Comparison of ENCODE assay signal across 8 cellular contexts in the genomic region with DNA sequence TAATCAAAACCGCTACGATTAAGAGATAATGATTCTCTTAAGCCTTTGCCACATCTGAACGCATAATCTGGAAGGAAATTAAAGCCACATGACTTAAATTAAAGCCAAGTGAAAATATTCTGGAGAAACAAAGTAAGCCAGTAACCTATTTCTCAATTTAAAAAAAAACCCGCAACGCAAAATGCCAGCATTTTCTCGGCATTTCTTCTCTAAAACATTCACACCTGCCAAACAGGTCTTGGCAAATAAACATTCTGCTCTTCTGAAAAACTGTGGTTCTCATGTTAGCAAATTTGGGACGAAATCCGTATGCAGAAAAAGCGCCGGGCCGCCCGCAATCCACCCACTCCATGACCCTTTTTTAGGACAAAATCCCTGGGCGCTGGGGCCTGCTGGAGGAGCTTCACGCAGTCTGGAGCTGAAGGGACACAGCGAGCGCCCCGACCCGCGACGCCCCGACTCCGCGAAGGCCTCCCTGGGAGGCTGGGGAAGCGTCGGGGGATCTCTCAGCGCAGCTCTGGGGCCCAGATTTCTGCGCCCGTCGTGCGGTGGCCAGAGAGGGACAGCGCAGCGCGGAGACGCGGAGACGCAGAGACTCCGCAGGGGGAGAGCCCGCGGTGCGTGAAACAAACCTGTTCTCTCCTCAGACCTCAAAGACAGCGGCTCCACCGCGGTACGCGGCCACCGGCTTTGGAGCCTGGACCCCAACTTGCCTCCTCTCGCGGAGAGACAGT. TPM values are rescaled to one million over a fixed set of nuclear protein-coding genes. Genes with fewer than 3 reads are reported as not detected.
DNase-seq lines count a peak whose midpoint lies in the region; ATAC-seq, FAIRE-seq and TF ChIP-seq lines count a peak whose summit lies in the region.

No MANE protein-coding gene starts in this region.

- no peak for TF ChIP-seq POLR2A in K562 (conservative IDR thresholded peaks at IDR 0.05)
- TF ChIP-seq POLR2A in suprapubic skin (IDR thresholded peaks at IDR 0.05): no peak

- H3K27me3 ChIP-seq in K562 (ENCODE audit: control insufficient read depth in 2 of 2, insufficient read depth in 2 of 2, low read length in 2 of 2) (no peaks in the 10 kb centered on the region), left lung (no peaks in the 10 kb centered on the region), suprapubic skin (no peaks in the 10 kb centered on the region)

- peaks cover 6 to 19% of the 10 kb centered on the region in 2 experiments for H3K4me1 ChIP-seq in K562 (replicated peaks in 1 of 2; ENCODE audit: control insufficient read depth in 2 of 2, insufficient read depth in 2 of 2, low read length in 2 of 2)
- peaks cover 14 to 42% of the 10 kb centered on the region in 2 donors for H3K4me1 ChIP-seq in left lung
- H3K4me1 ChIP-seq in suprapubic skin: peaks cover 38% of the 10 kb centered on the region

- DNase-seq in COLO668 (lab: John Stamatoyannopoulos, UW; ENCODE audit: unreplicated experiment): peak; percentile 62
- peak in 2 of 4 experiments; percentile 52 to 71 for DNase-seq in K562 (ENCODE audit: extremely low read depth in 1 of 4, low spot score in 3 of 4)
- DNase-seq in left lung: no peak
- peak in 1 of 2 donors; percentile 80 for DNase-seq in suprapubic skin (ENCODE audit: low spot score in 2 of 2)
- no peak for DNase-seq in NCI-H1092 treated with DMSO at 0.1 percent for 48 hours (lab: John Stamatoyannopoulos, UW)
- no peak for DNase-seq in MV-4-11 (lab: John Stamatoyannopoulos, UW)

- intact Hi-C loops in K562 (cut with micrococcal nuclease): loop anchor here (2.0 to 10.0 kb wide), 2 partner anchors 108 to 578 kb away; a partner anchor contains a TSS
- intact Hi-C loops in left lung (cut with DNase I): no loop called here

- BruUV-seq in K562 (replicated peaks; lab: Mats Ljungman, UMichigan): TSS peak; percentile 58

- H3K79me2 ChIP-seq in K562 (ENCODE audit: control insufficient read depth, insufficient read depth, low read length): peaks cover 60% of the 10 kb centered on the region

- H3K4me3 ChIP-seq in K562 (peak overlapping the region; percentile 73), left lung (peak overlapping the region; percentile 63 to 86), suprapubic skin (peak overlapping the region; percentile 86)

- H3K9me3 ChIP-seq in K562 (replicated peaks; ENCODE audit: control insufficient read depth, insufficient read depth, low read depth, low read length) (no peaks in the 10 kb centered on the region), left lung (no peaks in the 10 kb centered on the region), suprapubic skin (no peaks in the 10 kb centered on the region)

- peak overlapping the region; percentile 97 to 99 for H3K9ac ChIP-seq in K562 (ENCODE audit: insufficient read depth in 1 of 2, low read depth in 2 of 2, low read length in 2 of 2)

- TF ChIP-seq CTCF in K562 (IDR thresholded peaks at IDR 0.05 in 2 of 3, conservative IDR thresholded peaks at IDR 0.05 in 1 of 3; ENCODE audit: insufficient read depth in 2 of 3, low read depth in 1 of 3, low read length in 3 of 3): no peak
- TF ChIP-seq CTCF in left lung (IDR thresholded peaks at IDR 0.05): no peak
- no peak for TF ChIP-seq CTCF in suprapubic skin (IDR thresholded peaks at IDR 0.05)

- H3K36me3 ChIP-seq in K562 (ENCODE audit: control insufficient read depth, insufficient read depth, low read length) (peaks cover 41% of the 10 kb centered on the region), left lung (peaks cover 0 to 35% of the 10 kb centered on the region in 2 donors), suprapubic skin (peaks cover 28% of the 10 kb centered on the region)

- ATAC-seq in GM21367 (IDR thresholded peaks at IDR 0.05; ENCODE audit: unreplicated experiment) (peak; percentile 36), HG03521 (IDR thresholded peaks at IDR 0.05; ENCODE audit: unreplicated experiment) (peak; percentile 34), K562 (peak; percentile 77), left lung (peak; percentile 63)

- in situ Hi-C loops in K562 (cut with MboI): no loop called here

- H3K27ac ChIP-seq in K562 (ENCODE audit: extremely low read depth, low read depth, low read length): peak overlapping the region; percentile 91
- peak overlapping the region; percentile 94 for H3K27ac ChIP-seq in left lung
- H3K27ac ChIP-seq in suprapubic skin: peak overlapping the region; percentile 95

- no peak for FAIRE-seq in K562 (lab: Jason Lieb, UNC)

- CTCF ChIA-PET in K562 (lab: Yijun Ruan, JAX; ENCODE audit: low intra/inter-chr PET ratio): no interaction called here

- whole genome bisulfite sequencing in K562 (ENCODE audit: insufficient coverage, low coverage, missing lambda C conversion rate): 1% methylated on average over 45 of the region's 48 CpGs
- under 1% methylated on average over 45 of the region's 48 CpGs for WGBS in suprapubic skin

- TF ChIP-seq RAD21 in K562 (CRISPR knock-in tag; conservative IDR thresholded peaks at IDR 0.05 in 1 of 2, IDR thresholded peaks at IDR 0.05 in 1 of 2): peak in 1 of 2 experiments; percentile 5; a peak in 1 of 4 replicates

- peaks cover 22% of the 10 kb centered on the region for H4K20me1 ChIP-seq in K562 (replicated peaks; ENCODE audit: control insufficient read depth, insufficient read depth, low read length)

- no peaks in the 10 kb centered on the region for H3K9me1 ChIP-seq in K562 (ENCODE audit: control insufficient read depth, insufficient read depth, low read length)

- peak overlapping the region; percentile 91 for H3K4me2 ChIP-seq in K562 (ENCODE audit: insufficient read depth, low read length)

- POLR2A ChIA-PET in K562 (lab: Yijun Ruan, JAX): interaction anchor here (0.5 to 7.1 kb wide), 48 partner anchors 10 to 1676 kb away, joined by 3 to 165 read pairs (median 4); no protein-coding TSS in a partner anchor

- peak overlapping the region; percentile 96 for H2AFZ ChIP-seq in K562 (ENCODE audit: low read depth, low read length)

- TF ChIP-seq EP300 in K562 (IDR thresholded peaks at IDR 0.05; ENCODE audit: low read length) (no peak), suprapubic skin (IDR thresholded peaks at IDR 0.05) (peak; percentile 6)

RNA-seq across cellular contexts. Expression of a gene that starts 0.5 kb away (rescaled TPM):
- total RNA-seq in K562 (2011; cell fraction: chromatin; rRNA removed; ENCODE audit: low replicate concordance): 6.4 and 13.1 TPM in 2 replicates
- 4.0 and 4.3 TPM in 2 replicates for total RNA-seq in K562 (2011; cell fraction: nucleolus; rRNA removed)
- 11.9 and 17.8 TPM in 2 replicates for total RNA-seq in K562 (2011; cell fraction: nucleoplasm; rRNA removed)
- total RNA-seq in K562 (2014; rRNA removed) (5.5 and 6.1 TPM in 2 replicates), K562 (2014; rRNA removed; fragmentation: Illumina TruSeq; extraction: Trizol) (8.4 TPM in 2 replicates), K562 (2015; rRNA removed; fragmentation: Illumina TruSeq; extraction: Trizol) (10.3 and 10.8 TPM in 2 replicates), K562 (2021) (4.3 and 5.1 TPM in 2 replicates), left lung (1 to 10 TPM; 8.8 to 9.6 TPM), suprapubic skin (1 to 10 TPM; 6.7 to 9.5 (median 9.0) TPM)
- polyA plus RNA-seq in K562 (2011; rRNA removed) (5.3 and 7.1 TPM in 2 replicates), K562 (2014; fragmentation: Illumina TruSeq; extraction: Trizol) (5.9 and 6.9 TPM in 2 replicates), K562 (2014; fragmentation: Nextera tagmentation; extraction: Ambion mirVana) (1 to 10 TPM; 5.5 to 5.6 TPM), K562 (2014; rRNA removed) (6.3 and 6.4 TPM in 2 replicates)
- polyA plus RNA-seq in K562 (2011; cell fraction: cytosol; rRNA removed): 1.6 and 3.9 TPM in 2 replicates
- 3.1 and 3.7 TPM in 2 replicates for polyA plus RNA-seq in K562 (2011; cell fraction: nucleus; rRNA removed)
- 3.6 and 4.8 TPM in 2 replicates for polyA plus RNA-seq in K562 (2012)
- 6.5 and 8.6 TPM in 2 replicates for polyA minus RNA-seq in K562 (2011; rRNA and poly(A)+ RNA removed)
- 2.4 and 2.7 TPM in 2 replicates for polyA minus RNA-seq in K562 (2011; cell fraction: cytosol; rRNA and poly(A)+ RNA removed)
- polyA minus RNA-seq in K562 (2011; cell fraction: nucleus; rRNA and poly(A)+ RNA removed): 6.5 and 9.6 TPM in 2 replicates

RNA-seq across cellular contexts. Expression of a gene that starts 0.6 kb away (rescaled TPM):
- total RNA-seq in K562 (2011; cell fraction: chromatin; rRNA removed; ENCODE audit: low replicate concordance): 238 and 411 TPM in 2 replicates
- 765 and 867 TPM in 2 replicates for total RNA-seq in K562 (2011; cell fraction: nucleolus; rRNA removed)
- 735 and 1,463 TPM in 2 replicates for total RNA-seq in K562 (2011; cell fraction: nucleoplasm; rRNA removed)
- total RNA-seq in K562 (2014; rRNA removed) (2,466 and 2,533 TPM in 2 replicates), K562 (2014; rRNA removed; fragmentation: Illumina TruSeq; extraction: Trizol) (1,923 and 2,393 TPM in 2 replicates), K562 (2015; rRNA removed; fragmentation: Illumina TruSeq; extraction: Trizol) (2,774 and 3,068 TPM in 2 replicates), K562 (2021) (2,579 and 2,753 TPM in 2 replicates), left lung (1,000 to 10,000 TPM; 1,425 to 1,431 TPM), suprapubic skin (1,000 to 10,000 TPM; 1,650 to 2,624 (median 2,399) TPM)
- polyA plus RNA-seq in K562 (2011; rRNA removed) (4,017 and 4,081 TPM in 2 replicates), K562 (2014; fragmentation: Illumina TruSeq; extraction: Trizol) (3,791 and 3,928 TPM in 2 replicates), K562 (2014; fragmentation: Nextera tagmentation; extraction: Ambion mirVana) (1,000 to 10,000 TPM; 7,800 to 8,850 TPM), K562 (2014; rRNA removed) (5,148 and 5,287 TPM in 2 replicates)
- polyA plus RNA-seq in K562 (2011; cell fraction: cytosol; rRNA removed): 6,575 and 7,027 TPM in 2 replicates
- 1,268 and 2,124 TPM in 2 replicates for polyA plus RNA-seq in K562 (2011; cell fraction: nucleus; rRNA removed)
- polyA plus RNA-seq in K562 (2012): 3,041 and 6,015 TPM in 2 replicates
- polyA minus RNA-seq in K562 (2011; rRNA and poly(A)+ RNA removed): 1,404 and 1,476 TPM in 2 replicates
- 1,271 and 1,367 TPM in 2 replicates for polyA minus RNA-seq in K562 (2011; cell fraction: cytosol; rRNA and poly(A)+ RNA removed)
- 253 and 438 TPM in 2 replicates for polyA minus RNA-seq in K562 (2011; cell fraction: nucleus; rRNA and poly(A)+ RNA removed)

RNA-seq across cellular contexts. Expression of a gene that starts 28.8 kb away (rescaled TPM):
- total RNA-seq in K562 (2011; cell fraction: chromatin; rRNA removed; ENCODE audit: low replicate concordance): 2.5 and 9.3 TPM in 2 replicates
- 1.5 and 1.7 TPM in 2 replicates for total RNA-seq in K562 (2011; cell fraction: nucleolus; rRNA removed)
- total RNA-seq in K562 (2011; cell fraction: nucleoplasm; rRNA removed): 2.7 and 3.3 TPM in 2 replicates
- 2.6 and 2.9 TPM in 2 replicates for total RNA-seq in K562 (2014; rRNA removed)
- total RNA-seq in K562 (2014; rRNA removed; fragmentation: Illumina TruSeq; extraction: Trizol): 4.8 and 5.7 TPM in 2 replicates
- total RNA-seq in K562 (2015; rRNA removed; fragmentation: Illumina TruSeq; extraction: Trizol): 3.2 and 3.6 TPM in 2 replicates
- 4.2 and 5.5 TPM in 2 replicates for total RNA-seq in K562 (2021)
- polyA plus RNA-seq in K562 (2011; rRNA removed): 1.6 and 2.5 TPM in 2 replicates
- polyA plus RNA-seq in K562 (2011; cell fraction: cytosol; rRNA removed): 0.51 and 0.77 TPM in 2 replicates
- 0.67 and 1.1 TPM in 2 replicates for polyA plus RNA-seq in K562 (2011; cell fraction: nucleus; rRNA removed)
- polyA plus RNA-seq in K562 (2012): 1.9 and 2.7 TPM in 2 replicates
- polyA plus RNA-seq in K562 (2014; fragmentation: Illumina TruSeq; extraction: Trizol): 3.2 and 3.3 TPM in 2 replicates
- polyA plus RNA-seq in K562 (2014; fragmentation: Nextera tagmentation; extraction: Ambion mirVana): 1 to 10 TPM; 1.2 TPM
- polyA plus RNA-seq in K562 (2014; rRNA removed): 1.3 and 2.2 TPM in 2 replicates
- polyA minus RNA-seq in K562 (2011; rRNA and poly(A)+ RNA removed): 11.3 and 12.5 TPM in 2 replicates
- polyA minus RNA-seq in K562 (2011; cell fraction: cytosol; rRNA and poly(A)+ RNA removed): 3.2 and 3.5 TPM in 2 replicates
- 1.3 and 2.7 TPM in 2 replicates for polyA minus RNA-seq in K562 (2011; cell fraction: nucleus; rRNA and poly(A)+ RNA removed)
- total RNA-seq in left lung: 10 to 100 TPM; 18.8 to 40.0 TPM
- 10 to 100 TPM; 24.4 to 44.1 (median 39.1) TPM for total RNA-seq in suprapubic skin
